Comparison of ENCODE assay signal across 14 cellular contexts in the genomic region with DNA sequence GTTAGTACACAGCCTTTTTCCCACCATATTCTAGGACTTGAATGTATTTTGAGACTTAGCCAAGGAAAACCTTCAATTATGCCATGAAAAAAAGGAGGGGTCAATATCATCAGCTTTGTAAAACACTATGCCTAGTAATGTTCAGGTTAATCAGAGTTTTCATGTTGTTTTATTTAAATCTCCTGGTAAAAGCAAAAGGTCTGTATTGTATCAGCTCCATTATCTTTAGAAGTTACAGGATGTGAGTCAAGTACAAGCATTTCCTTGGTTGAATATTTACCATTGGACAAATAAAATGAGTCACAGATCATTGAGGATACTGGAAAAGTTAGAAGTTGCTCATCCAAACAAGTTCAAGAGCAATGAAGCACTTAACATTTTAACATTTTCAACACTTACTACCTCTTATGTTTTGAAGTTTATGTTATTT.
A peak's percentile ranks its signal among the peaks of the same experiment; 100 is the strongest.
DNase-seq lines count a peak whose midpoint lies in the region; TF ChIP-seq lines count a peak whose summit lies in the region.
"Had no signal": no experiment of that assay in that cellular context is flagged by ENCODE, and none has a peak within 500 bp of the region (broad histone marks: within the 10 kb centered on the region; RNA-seq: fewer than 3 reads in every experiment).

No MANE protein-coding gene starts in this region.

- H3K27me3 ChIP-seq in osteoblast (ENCODE audit: insufficient read depth, low read length) (no peaks in the 10 kb centered on the region), endodermal cell (ENCODE audit: control insufficient read depth, insufficient read depth, low read length, poor library complexity, severe bottlenecking) (peaks cover 21% of the 10 kb centered on the region), esophagus squamous epithelium (no peaks in the 10 kb centered on the region), H7 (ENCODE audit: control insufficient read depth, insufficient read depth, low read length) (no peaks in the 10 kb centered on the region), right atrium auricular region (no peaks in the 10 kb centered on the region)

- H3K27ac Mint-ChIP-seq in endodermal cell = no peak overlapping the region
- H3K27ac Mint-ChIP-seq: T-helper 1 cell treated with Interleukin-12 subunit alpha and Interleukin-12 subunit beta and Interleukin-4 antibody, amounts not matched to agents 30 μg/mL and 1 μg/mL, for 36 hours had no signal

- H3K4me3 Mint-ChIP-seq in endodermal cell = no peak overlapping the region
- H3K4me3 Mint-ChIP-seq: brain; neural crest cell; T-helper 1 cell treated with Interleukin-12 subunit alpha and Interleukin-12 subunit beta and Interleukin-4 antibody, amounts not matched to agents 30 μg/mL and 1 μg/mL, for 36 hours had no signal

- peaks cover 34% of the 10 kb centered on the region for H3K27me3 Mint-ChIP-seq in endodermal cell (ENCODE audit: insufficient read depth)

- peak; percentile 38 for DNase-seq in DMS79 treated with DMSO at 0.1 percent for 48 hours (lab: John Stamatoyannopoulos, UW)
- DNase-seq in RPMI7951 (ENCODE audit: low read depth) = peak; percentile 77
- DNase-seq in fibroblast of gingiva (ENCODE audit: low read depth) = peak; percentile 16
- DNase-seq in osteoblast (ENCODE audit: insufficient read length, low spot score, missing footprints) = peak; percentile 72
- DNase-seq in endodermal cell = no peak
- no peak for DNase-seq in esophagus squamous epithelium (lab: John Stamatoyannopoulos, UW)
- no peak for DNase-seq in H7
- no peak for DNase-seq in right atrium auricular region (ENCODE audit: low spot score)
- DNase-seq: COR-L47; Karpas-422; stimulated activated CD4-positive, alpha-beta T cell treated with anti-CD3 and anti-CD28 coated beads, Interleukin-4, amount 100 ng/mL, for 1 hour had no signal

- no peak for TF ChIP-seq POLR2A in esophagus squamous epithelium (IDR thresholded peaks at IDR 0.05)

- H3K79me2 ChIP-seq in osteoblast (ENCODE audit: insufficient read depth, low read length) = no peaks in the 10 kb centered on the region

- H3K27ac ChIP-seq in osteoblast (ENCODE audit: low read depth, low read length) (peak overlapping the region; percentile 54), endodermal cell (ENCODE audit: low read depth, low read length) (no peak overlapping the region), esophagus squamous epithelium (no peak overlapping the region), right atrium auricular region (no peak overlapping the region)

- H3K9me3 Mint-ChIP-seq in endodermal cell = no peaks in the 10 kb centered on the region
- H3K9me3 Mint-ChIP-seq: brain; neural crest cell; T-helper 1 cell treated with Interleukin-12 subunit alpha and Interleukin-12 subunit beta and Interleukin-4 antibody, amounts not matched to agents 30 μg/mL and 1 μg/mL, for 36 hours had no signal

- H3K4me3 ChIP-seq in osteoblast (ENCODE audit: insufficient read depth, low read length) (no peak overlapping the region), endodermal cell (ENCODE audit: low read length) (no peak overlapping the region), esophagus squamous epithelium (no peak overlapping the region), H7 (ENCODE audit: insufficient read depth, low read depth, low read length) (no peak overlapping the region), right atrium auricular region (no peak overlapping the region)

- H3K4me1 Mint-ChIP-seq in endodermal cell = peaks cover 4% of the 10 kb centered on the region
- H3K4me1 Mint-ChIP-seq: neural crest cell had no signal

- TF ChIP-seq CTCF in osteoblast (IDR thresholded peaks at IDR 0.05; ENCODE audit: extremely low read depth, low read depth, low read length) (no peak), endodermal cell (conservative IDR thresholded peaks at IDR 0.05) (no peak), esophagus squamous epithelium (IDR thresholded peaks at IDR 0.05) (no peak), right atrium auricular region (IDR thresholded peaks at IDR 0.05) (no peak)

- H3K36me3 Mint-ChIP-seq in endodermal cell (ENCODE audit: low read depth) = no peaks in the 10 kb centered on the region
- H3K36me3 Mint-ChIP-seq: brain had no signal

- no peak overlapping the region for H2AFZ ChIP-seq in osteoblast (ENCODE audit: low read length)

- H3K4me1 ChIP-seq in osteoblast (ENCODE audit: insufficient read depth, low read length) (peaks cover 36% of the 10 kb centered on the region), endodermal cell (ENCODE audit: control insufficient read depth, insufficient read depth, low read length) (no peaks in the 10 kb centered on the region), esophagus squamous epithelium (peaks cover 0 to 14% (median 7%) of the 10 kb centered on the region in 3 donors), right atrium auricular region (no peaks in the 10 kb centered on the region)

- H3K9me3 ChIP-seq in osteoblast (ENCODE audit: low read depth, low read length) = no peaks in the 10 kb centered on the region
- no peaks in the 10 kb centered on the region for H3K9me3 ChIP-seq in endodermal cell (ENCODE audit: control insufficient read depth, low read length)
- no peaks in the 10 kb centered on the region for H3K9me3 ChIP-seq in esophagus squamous epithelium
- H3K9me3 ChIP-seq in right atrium auricular region = no peaks in the 10 kb centered on the region

- intact Hi-C loops in esophagus squamous epithelium (cut with DNase I) = no loop called here

- H3K36me3 ChIP-seq in osteoblast (ENCODE audit: insufficient read depth, low read length) (peaks cover 45% of the 10 kb centered on the region), endodermal cell (ENCODE audit: control insufficient read depth, insufficient read depth, low read length) (no peaks in the 10 kb centered on the region), esophagus squamous epithelium (no peaks in the 10 kb centered on the region), H7 (replicated peaks; ENCODE audit: control insufficient read depth, insufficient read depth, low read length) (no peaks in the 10 kb centered on the region), right atrium auricular region (no peaks in the 10 kb centered on the region)

- H3K4me2 ChIP-seq in osteoblast (ENCODE audit: insufficient read depth, low read length) = no peak overlapping the region

- H3K9ac ChIP-seq in endodermal cell (ENCODE audit: extremely low read depth, low read length, poor library complexity, severe bottlenecking) = no peak overlapping the region

- H4K20me1 ChIP-seq in osteoblast (ENCODE audit: insufficient read depth, low read length) = no peaks in the 10 kb centered on the region

Comparison
In these comparisons a context has a peak if more than half of its experiments do, and no peak if none do; other contexts are left out.
1. DNase-seq: peak in DMS79 treated with DMSO at 0.1 percent for 48 hours (single experiment), RPMI7951 (single experiment), fibroblast of gingiva (single experiment) and osteoblast (single experiment); none in endodermal cell (single experiment), esophagus squamous epithelium (single experiment), H7 (single experiment) and right atrium auricular region (single experiment).